In genomic region chr16:53530741-53531140, GRCh38 we compare ENCODE assay signal across 26 cellular contexts. TPM values are rescaled to one million over a fixed set of nuclear protein-coding genes. Genes with fewer than 3 reads are reported as not detected.
DNase-seq lines count a peak whose midpoint lies in the region; ATAC-seq, FAIRE-seq and TF ChIP-seq lines count a peak whose summit lies in the region.
"Had no signal": no experiment of that assay in that cellular context is flagged by ENCODE, and none has a peak within 500 bp of the region (broad histone marks: within the 10 kb centered on the region; RNA-seq: fewer than 3 reads in every experiment).

No MANE protein-coding gene starts in this region.

- peaks cover 4% of the 10 kb centered on the region for H3K36me3 Mint-ChIP-seq in central memory CD8-positive, alpha-beta T cell (ENCODE audit: insufficient read depth)
- H3K36me3 Mint-ChIP-seq: CD14-positive monocyte; CD8-positive, alpha-beta memory T cell had no signal

- CTCF ChIA-PET in OCI-LY7 (lab: Charles Lee; ENCODE audit: unreplicated experiment): no interaction called here

- no TSS peak for BruUV-seq in OCI-LY7 (replicated peaks; lab: Mats Ljungman, UMichigan)

- intact Hi-C loops in OCI-LY7 (cut with micrococcal nuclease; ENCODE audit: unreplicated experiment): no loop called here

- DNase-seq in GM12892 (ENCODE audit: insufficient read length): no peak
- DNase-seq in OCI-LY7 (ENCODE audit: low spot score): no peak
- DNase-seq in central memory CD8-positive, alpha-beta T cell (ENCODE audit: low spot score in 2 of 2): no peak
- DNase-seq in NCI-H1092 treated with DMSO at 0.1 percent for 48 hours (lab: John Stamatoyannopoulos, UW): no peak
- no peak for DNase-seq in NCI-H2029 treated with DMSO at 0.1 percent for 48 hours (lab: John Stamatoyannopoulos, UW)
- DNase-seq in SIG-M5 (lab: John Stamatoyannopoulos, UW): no peak
- DNase-seq: 8988T; ACHN; AML-193; BE2C; CD4-positive, alpha-beta T cell; CD8-positive, alpha-beta memory T cell; DMS 273 treated with DMSO at 0.1 percent for 48 hours; DMS79; EL; GDM1; H9; HFFc6 had no signal

- H3K4me1 Mint-ChIP-seq in central memory CD8-positive, alpha-beta T cell: peaks cover 19% of the 10 kb centered on the region
- H3K4me1 Mint-ChIP-seq: CD14-positive monocyte had no signal

- TF ChIP-seq POLR2A in GM12892 (IDR thresholded peaks at IDR 0.05; ENCODE audit: low read depth, low read length): no peak

- no peaks in the 10 kb centered on the region for H3K9me3 ChIP-seq in OCI-LY7 (ENCODE audit: low read length)
- H3K9me3 ChIP-seq: A549; BE2C; BLaER1 treated with 17β-estradiol and CSF1 and Interleukin-3, amounts not matched to agents 10 nM and 100 nM had no signal

- no peaks in the 10 kb centered on the region for H4K20me1 ChIP-seq in OCI-LY7 (ENCODE audit: insufficient read depth, low read length)
- H4K20me1 ChIP-seq: BLaER1 treated with 17β-estradiol and CSF1 and Interleukin-3, amounts not matched to agents 10 nM and 100 nM had no signal

- TF ChIP-seq CTCF in OCI-LY7 (conservative IDR thresholded peaks at IDR 0.05; ENCODE audit: low read length): no peak

- H3K27ac ChIP-seq in OCI-LY7 (ENCODE audit: low read depth, low read length, poor library complexity, severe bottlenecking): no peak overlapping the region
- H3K27ac ChIP-seq: A549; BLaER1 treated with 17β-estradiol and CSF1 and Interleukin-3, amounts not matched to agents 10 nM and 100 nM had no signal

- no peaks in the 10 kb centered on the region for H3K4me1 ChIP-seq in OCI-LY7 (ENCODE audit: insufficient read depth, low read length, poor library complexity, severe bottlenecking)
- H3K4me1 ChIP-seq: A549, BE2C had no signal

- no peaks in the 10 kb centered on the region for H3K36me3 ChIP-seq in OCI-LY7 (ENCODE audit: insufficient read depth, low read length)
- H3K36me3 ChIP-seq: BE2C; BLaER1 treated with 17β-estradiol and CSF1 and Interleukin-3, amounts not matched to agents 10 nM and 100 nM had no signal

- no peak overlapping the region for H3K4me3 ChIP-seq in OCI-LY7 (ENCODE audit: low read depth, low read length, poor library complexity, severe bottlenecking)
- H3K4me3 ChIP-seq: A549; BLaER1 treated with 17β-estradiol and CSF1 and Interleukin-3, amounts not matched to agents 10 nM and 100 nM; GM12878; GM23338 had no signal

- peak; percentile 14 for FAIRE-seq in GM12892 (lab: Jason Lieb, UNC)
- FAIRE-seq: A549, D721Med, GM12878, GM18507 had no signal

- H3K9me3 Mint-ChIP-seq in central memory CD8-positive, alpha-beta T cell: no peaks in the 10 kb centered on the region
- H3K9me3 Mint-ChIP-seq: CD4-positive, alpha-beta T cell; CD8-positive, alpha-beta memory T cell; H9; HFFc6 had no signal

- no peaks in the 10 kb centered on the region for H3K27me3 Mint-ChIP-seq in central memory CD8-positive, alpha-beta T cell
- H3K27me3 Mint-ChIP-seq: CD4-positive, alpha-beta T cell; CD8-positive, alpha-beta memory T cell had no signal

- H3K9me2 ChIP-seq in OCI-LY7 (ENCODE audit: insufficient read depth, low read length): no peaks in the 10 kb centered on the region

- POLR2A ChIA-PET in OCI-LY7 (lab: Charles Lee): interaction anchor here (0.9 kb wide), 1 partner anchor 366 kb away, joined by 3 read pairs; no protein-coding TSS in a partner anchor

- H3K27ac Mint-ChIP-seq in central memory CD8-positive, alpha-beta T cell (ENCODE audit: low read depth): peak overlapping the region; percentile 35
- H3K27ac Mint-ChIP-seq: CD4-positive, alpha-beta T cell; GM23338; H9; HFFc6 had no signal

- no peak overlapping the region for H3K4me2 ChIP-seq in OCI-LY7 (ENCODE audit: low read length)
- H3K4me2 ChIP-seq: A549, GM23338 had no signal

- H3K79me2 ChIP-seq in OCI-LY7 (ENCODE audit: insufficient read depth, low read depth, low read length): no peaks in the 10 kb centered on the region

- 0 out of 2 replicates have a peak overlapping the region, but pooled peaks have one; percentile 19 for H2AFZ ChIP-seq in OCI-LY7 (ENCODE audit: low read length)

- H3K4me3 Mint-ChIP-seq in central memory CD8-positive, alpha-beta T cell: no peak overlapping the region
- H3K4me3 Mint-ChIP-seq: CD14-positive monocyte; CD4-positive, alpha-beta T cell; CD8-positive, alpha-beta memory T cell; GM23338; H9; HFFc6 had no signal

- no peak for ATAC-seq in central memory CD8-positive, alpha-beta T cell (replicated peaks; ENCODE audit: extremely low read depth, poor library complexity, severe bottlenecking)
- ATAC-seq: A549, GM12878, GM23338, HCT116 had no signal

RNA-seq across cellular contexts. Expression of gene AKTIP, which starts 27.7 kb away (rescaled TPM):
- 17.8 TPM for polyA plus RNA-seq in GM12892 (2012; ENCODE audit: missing spikeins)
- total RNA-seq in OCI-LY7 (2014; rRNA removed; shearing (Covaris generic)): 12.4 and 12.7 TPM in 2 replicates
- total RNA-seq in OCI-LY7 (2022): 17.9 and 18.7 TPM in 2 replicates
